ENCODE assay signal across 3 cellular contexts in genomic region chr1:226767170-226767569, GRCh38. TPM values are rescaled to one million over a fixed set of nuclear protein-coding genes. Genes with fewer than 3 reads are reported as not detected.
A peak's percentile ranks its signal among the peaks of the same experiment; 100 is the strongest.
DNase-seq lines count a peak whose midpoint lies in the region; ATAC-seq and TF ChIP-seq lines count a peak whose summit lies in the region.
"Not testable (repeated sequence)": the region's sequence is repeated elsewhere in the genome, so short reads cannot be mapped to it uniquely, and the experiment has no call there.

No MANE protein-coding gene starts in this region.

- POLR2A ChIA-PET in HEK293 (lab: Yijun Ruan, JAX); WTC11 (lab: Charles Lee): not testable (repeated sequence)

- H3K27ac ChIP-seq in HEK293 (ENCODE audit: extremely low read depth, low read depth, low read length) = not testable (repeated sequence)

- not testable (repeated sequence) for H3K36me3 ChIP-seq in HEK293 (ENCODE audit: control insufficient read depth in 2 of 2, insufficient read depth in 1 of 2, low read length in 2 of 2)

- TF ChIP-seq CTCF in HEK293 (tag by site-specific recombination; IDR thresholded peaks at IDR 0.05); WTC11 (IDR thresholded peaks at IDR 0.05): not testable (repeated sequence)

- not testable (repeated sequence) for H3K4me3 ChIP-seq in HEK293 (ENCODE audit: low read depth, low read length)

- not testable (repeated sequence) for DNase-seq in WTC11 (ENCODE audit: low spot score)
- DNase-seq in cardiac septum (ENCODE audit: low spot score) = peak; percentile 38

- not testable (repeated sequence) for H3K9me3 Mint-ChIP-seq in WTC11

- intact Hi-C loops in cardiac septum (cut with DNase I) = not testable (repeated sequence)

- H3K27me3 Mint-ChIP-seq in WTC11 (ENCODE audit: low read depth) = not testable (repeated sequence)

- H3K4me1 ChIP-seq in HEK293 (ENCODE audit: control insufficient read depth, insufficient read depth, low read length) = not testable (repeated sequence)

- H3K4me1 Mint-ChIP-seq in WTC11 = peaks cover 42% of the 10 kb centered on the region

- CTCF ChIA-PET in HEK293 (lab: Yijun Ruan, JAX) = interaction anchor here (0.7 to 1.2 kb wide), 3 partner anchors 28 to 141 kb away, joined by 3 to 4 read pairs (median 3); no protein-coding TSS in a partner anchor
- CTCF ChIA-PET in WTC11 (lab: Charles Lee) = not testable (repeated sequence)

- not testable (repeated sequence) for H3K4me3 Mint-ChIP-seq in WTC11

- ATAC-seq in WTC11 = not testable (repeated sequence)

- H3K9me3 ChIP-seq in HEK293 (ENCODE audit: control insufficient read depth, insufficient read depth, low read depth, low read length) = not testable (repeated sequence)

- not testable (repeated sequence) for H3K36me3 Mint-ChIP-seq in WTC11

- H3K27ac Mint-ChIP-seq in WTC11 = not testable (repeated sequence)

TF ChIP-seq in HEK293, 187 proteins besides CTCF, POLR2A, EP300 and RAD21:
- TF ChIP-seq ZNF121 (tag by site-specific recombination; IDR thresholded peaks at IDR 0.05) = peak; percentile 65; the same call in 1 of the 2 replicates

TF ChIP-seq in WTC11, 78 proteins besides CTCF, POLR2A, EP300 and RAD21:
- peak; percentile 52; the same call in 1 of the 2 replicates for TF ChIP-seq ZNF121 (CRISPR knock-in tag; IDR thresholded peaks at IDR 0.05)
TF ChIP-seq in WTC11: peak in this region for 1; not testable (repeated sequence) for 77.

RNA-seq across cellular contexts. Expression of gene ITPKB, which starts 28.1 kb away (rescaled TPM):
- total RNA-seq in WTC11 (2021) (13.1 to 15.6 TPM (median 13.5 TPM) in 3 replicates), cardiac septum (10.5 TPM)
